In the genomic region with DNA sequence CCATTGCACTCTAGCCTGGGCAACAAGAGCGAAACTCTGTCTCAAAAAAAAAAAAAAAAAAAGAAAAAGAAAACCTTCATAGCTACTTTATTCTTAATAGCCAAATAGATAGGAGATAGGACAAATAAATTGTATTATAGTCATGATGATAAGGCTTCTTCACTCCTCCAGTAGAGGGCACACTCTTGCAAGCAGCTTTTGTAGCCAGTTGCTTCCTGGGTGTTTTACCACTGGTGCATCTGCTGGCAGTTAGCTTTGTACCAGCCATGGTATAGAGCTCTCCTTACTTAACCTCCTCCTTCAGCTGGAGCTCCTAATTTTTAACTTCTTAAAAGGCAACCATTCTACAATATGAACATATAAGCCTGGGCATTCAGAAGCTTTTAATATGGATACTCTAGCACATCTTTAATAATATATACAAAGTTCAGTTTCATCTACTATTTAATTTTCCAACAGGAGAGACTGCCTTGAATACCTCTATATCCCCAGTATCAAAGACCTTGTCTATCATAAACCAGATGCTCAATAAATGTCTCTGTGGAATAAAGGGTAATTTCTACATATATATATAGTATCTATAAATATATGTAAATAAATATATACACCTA, we compare ENCODE assay signal across 1 cellular context.
TF ChIP-seq lines count a peak whose summit lies in the region.

No MANE protein-coding gene starts in this region.

TF ChIP-seq in GM23338, 12 proteins besides CTCF, POLR2A, EP300 and RAD21 (continued from another document):
- TF ChIP-seq, protein P1, sequence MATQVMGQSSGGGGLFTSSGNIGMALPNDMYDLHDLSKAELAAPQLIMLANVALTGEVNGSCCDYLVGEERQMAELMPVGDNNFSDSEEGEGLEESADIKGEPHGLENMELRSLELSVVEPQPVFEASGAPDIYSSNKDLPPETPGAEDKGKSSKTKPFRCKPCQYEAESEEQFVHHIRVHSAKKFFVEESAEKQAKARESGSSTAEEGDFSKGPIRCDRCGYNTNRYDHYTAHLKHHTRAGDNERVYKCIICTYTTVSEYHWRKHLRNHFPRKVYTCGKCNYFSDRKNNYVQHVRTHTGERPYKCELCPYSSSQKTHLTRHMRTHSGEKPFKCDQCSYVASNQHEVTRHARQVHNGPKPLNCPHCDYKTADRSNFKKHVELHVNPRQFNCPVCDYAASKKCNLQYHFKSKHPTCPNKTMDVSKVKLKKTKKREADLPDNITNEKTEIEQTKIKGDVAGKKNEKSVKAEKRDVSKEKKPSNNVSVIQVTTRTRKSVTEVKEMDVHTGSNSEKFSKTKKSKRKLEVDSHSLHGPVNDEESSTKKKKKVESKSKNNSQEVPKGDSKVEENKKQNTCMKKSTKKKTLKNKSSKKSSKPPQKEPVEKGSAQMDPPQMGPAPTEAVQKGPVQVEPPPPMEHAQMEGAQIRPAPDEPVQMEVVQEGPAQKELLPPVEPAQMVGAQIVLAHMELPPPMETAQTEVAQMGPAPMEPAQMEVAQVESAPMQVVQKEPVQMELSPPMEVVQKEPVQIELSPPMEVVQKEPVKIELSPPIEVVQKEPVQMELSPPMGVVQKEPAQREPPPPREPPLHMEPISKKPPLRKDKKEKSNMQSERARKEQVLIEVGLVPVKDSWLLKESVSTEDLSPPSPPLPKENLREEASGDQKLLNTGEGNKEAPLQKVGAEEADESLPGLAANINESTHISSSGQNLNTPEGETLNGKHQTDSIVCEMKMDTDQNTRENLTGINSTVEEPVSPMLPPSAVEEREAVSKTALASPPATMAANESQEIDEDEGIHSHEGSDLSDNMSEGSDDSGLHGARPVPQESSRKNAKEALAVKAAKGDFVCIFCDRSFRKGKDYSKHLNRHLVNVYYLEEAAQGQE (IDR thresholded peaks at IDR 0.05; ENCODE audit: unreplicated experiment): no peak
- TF ChIP-seq POLR2AphosphoS5 (IDR thresholded peaks at IDR 0.05; ENCODE audit: low read depth): no peak
- no peak for TF ChIP-seq ETS1 (IDR thresholded peaks at IDR 0.05)
- TF ChIP-seq STAT1 (IDR thresholded peaks at IDR 0.05; ENCODE audit: unreplicated experiment): no peak
- no peak for TF ChIP-seq EZH2phosphoT487 (IDR thresholded peaks at IDR 0.05; ENCODE audit: unreplicated experiment)
- no peak for TF ChIP-seq CREB1 (CRISPR knock-in tag; IDR thresholded peaks at IDR 0.05; ENCODE audit: low read depth)
